Comparison of ENCODE assay signal across 12 cellular contexts in genomic region chr1:111720274-111720976, GRCh38. TPM values are rescaled to one million over a fixed set of nuclear protein-coding genes. Genes with fewer than 3 reads are reported as not detected.
DNase-seq lines count a peak whose midpoint lies in the region; ATAC-seq and TF ChIP-seq lines count a peak whose summit lies in the region.
"Had no signal": no experiment of that assay in that cellular context is flagged by ENCODE, and none has a peak within 500 bp of the region (broad histone marks: within the 10 kb centered on the region; RNA-seq: fewer than 3 reads in every experiment).

No MANE protein-coding gene starts in this region.

- H2AK5ac ChIP-seq in mesendoderm (ENCODE audit: low read length), result no peak overlapping the region

- H3K4me3 ChIP-seq in mammary epithelial cell (replicated peaks in 1 of 3; ENCODE audit: insufficient read depth in 1 of 3, low read depth in 2 of 3, low read length in 3 of 3) (no peak overlapping the region), esophagus (ENCODE audit: low read depth in 1 of 2, low read length in 2 of 2) (no peak overlapping the region), mesendoderm (ENCODE audit: low read length) (no peak overlapping the region)
- H3K4me3 ChIP-seq: pancreas had no signal

- H2AFZ ChIP-seq in mammary epithelial cell (ENCODE audit: low read depth, low read length), result no peak overlapping the region

- H3K27me3 Mint-ChIP-seq in MCF 10A (ENCODE audit: insufficient read depth, unreplicated experiment) (no peaks in the 10 kb centered on the region), naive B cell (no peaks in the 10 kb centered on the region)
- H3K27me3 Mint-ChIP-seq: activated B cell treated with CpG ODN at 0.5 μM for 24 hours had no signal

- no peaks in the 10 kb centered on the region for H3K79me1 ChIP-seq in mesendoderm (ENCODE audit: low read length)

- H2BK15ac ChIP-seq in mesendoderm (replicated peaks; ENCODE audit: low read depth), result no peak overlapping the region

- H3K9ac ChIP-seq in mammary epithelial cell (ENCODE audit: insufficient read depth, low read length) (no peak overlapping the region), mesendoderm (ENCODE audit: low read length) (no peak overlapping the region)

- H2BK5ac ChIP-seq in mesendoderm (ENCODE audit: low read length), result no peak overlapping the region

- WGBS in mammary epithelial cell (ENCODE audit: low coverage, missing lambda C conversion rate), result 95% methylated on average over 6 of the region's 7 CpGs
- WGBS in esophagus, 2 donors, result 57 to 58% methylated on average over 7 of the region's 7 CpGs
- WGBS in mesendoderm (ENCODE audit: extremely low coverage, insufficient coverage, low lambda C conversion rate), result no CpG with 5 or more reads among the region's 7 CpGs

- H3K4me3 Mint-ChIP-seq in MCF 10A (ENCODE audit: unreplicated experiment), result no peak overlapping the region
- H3K4me3 Mint-ChIP-seq in naive B cell, result no peak overlapping the region
- H3K4me3 Mint-ChIP-seq: activated B cell treated with CpG ODN at 0.5 μM for 24 hours; activated naive CD4-positive, alpha-beta T cell treated with anti-CD3 and anti-CD28 coated beads for 36 hours had no signal

- in situ Hi-C loops in mammary epithelial cell (cut with MboI; ENCODE audit: low sequenced_read_pairs in 2 of 2), result no loop called here

- H3K27me3 ChIP-seq in mammary epithelial cell (ENCODE audit: insufficient read depth, low read length) (no peaks in the 10 kb centered on the region), esophagus (ENCODE audit: control insufficient read depth in 1 of 2, insufficient read depth in 2 of 2, low read length in 2 of 2) (no peaks in the 10 kb centered on the region), mesendoderm (ENCODE audit: insufficient read depth, low read length, poor library complexity) (no peaks in the 10 kb centered on the region)
- H3K27me3 ChIP-seq: pancreas had no signal

- H3K4me1 Mint-ChIP-seq in MCF 10A (ENCODE audit: insufficient read depth, unreplicated experiment) (peaks cover 32% of the 10 kb centered on the region), naive B cell (peaks cover 21 to 36% (median 24%) of the 10 kb centered on the region in 3 donors)

- H4K20me1 ChIP-seq in mammary epithelial cell (ENCODE audit: insufficient read depth, low read length), result no peaks in the 10 kb centered on the region

- peaks cover 23% of the 10 kb centered on the region for H3K4me1 ChIP-seq in mammary epithelial cell (ENCODE audit: insufficient read depth, low read length)
- peaks cover 7 to 25% of the 10 kb centered on the region in 2 donors for H3K4me1 ChIP-seq in esophagus (ENCODE audit: control insufficient read depth in 2 of 2, insufficient read depth in 2 of 2, low read length in 1 of 2)
- peaks cover 9% of the 10 kb centered on the region for H3K4me1 ChIP-seq in mesendoderm (ENCODE audit: control insufficient read depth, low read depth, low read length)
- H3K4me1 ChIP-seq: pancreas had no signal

- H3K79me2 ChIP-seq in mammary epithelial cell (ENCODE audit: insufficient read depth, low read length) (no peaks in the 10 kb centered on the region), mesendoderm (ENCODE audit: control insufficient read depth, insufficient read depth, low read length) (no peaks in the 10 kb centered on the region)

- BruUV-seq in MCF 10A (replicated peaks; lab: Mats Ljungman, UMichigan), result no TSS peak
- BruUV-seq in mammary epithelial cell (replicated peaks; lab: Mats Ljungman, UMichigan), result no TSS peak

- dilution Hi-C loops in mammary epithelial cell (cut with HindIII; ENCODE audit: low sequenced_read_pairs), result no loop called here

- no peak overlapping the region for H4K8ac ChIP-seq in mesendoderm (ENCODE audit: low read depth, low read length)

- no peak overlapping the region for H3K4me2 ChIP-seq in mammary epithelial cell (ENCODE audit: insufficient read depth, low read depth, low read length)
- H3K4me2 ChIP-seq in mesendoderm (ENCODE audit: low read length), result no peak overlapping the region

- ATAC-seq in naive B cell (ENCODE audit: low read depth in 2 of 2), result no peak
- no peak for ATAC-seq in GM21381 (IDR thresholded peaks at IDR 0.05; ENCODE audit: unreplicated experiment)

- no peak overlapping the region for H3K23ac ChIP-seq in mesendoderm (ENCODE audit: low read length)

- TF ChIP-seq CTCF in MCF 10A (IDR thresholded peaks at IDR 0.05; ENCODE audit: unreplicated experiment) (no peak), mammary epithelial cell (conservative IDR thresholded peaks at IDR 0.05 in 1 of 2, IDR thresholded peaks at IDR 0.05 in 1 of 2; ENCODE audit: extremely low read depth in 1 of 2, insufficient read depth in 1 of 2, low read depth in 1 of 2, low read length in 2 of 2) (no peak)

- H3K36me3 Mint-ChIP-seq in MCF 10A (ENCODE audit: insufficient read depth, unreplicated experiment) (peaks cover 6% of the 10 kb centered on the region), naive B cell (no peaks in the 10 kb centered on the region)

- no peak overlapping the region for H4K5ac ChIP-seq in mesendoderm (ENCODE audit: low read length)

- CTCF ChIA-PET in MCF 10A (lab: Yijun Ruan, JAX) (interaction anchor here (1.1 to 1.7 kb wide), 2 partner anchors 26 to 212 kb away, joined by 3 to 4 read pairs; no protein-coding TSS in a partner anchor), mammary epithelial cell (lab: Charles Lee; ENCODE audit: low non-redundant PET) (no interaction called here)

- no peak overlapping the region for H3K27ac ChIP-seq in mammary epithelial cell (ENCODE audit: insufficient read depth, low read depth, low read length)
- peak overlapping the region; percentile 42 to 50 for H3K27ac ChIP-seq in esophagus (ENCODE audit: low read depth in 2 of 2, low read length in 1 of 2)
- H3K27ac ChIP-seq in mesendoderm (ENCODE audit: low read depth, low read length), result no peak overlapping the region
- H3K27ac ChIP-seq: pancreas had no signal

- no peak overlapping the region for H3K56ac ChIP-seq in mesendoderm (ENCODE audit: low read length)

- DNase-seq in MCF 10A (ENCODE audit: unreplicated experiment) (peak; percentile 49), mammary epithelial cell (no peak), naive B cell (no peak), DMS 273 (lab: John Stamatoyannopoulos, UW; ENCODE audit: unreplicated experiment) (no peak), NCI-H748 (lab: John Stamatoyannopoulos, UW; ENCODE audit: unreplicated experiment) (no peak), mesendoderm (no peak)
- DNase-seq: activated B cell treated with CpG ODN at 0.5 μM for 24 hours; activated naive CD4-positive, alpha-beta T cell treated with anti-CD3 and anti-CD28 coated beads for 36 hours; Karpas-422; pancreas had no signal

- no peaks in the 10 kb centered on the region for H3K9me3 ChIP-seq in mammary epithelial cell (replicated peaks; ENCODE audit: insufficient read depth, low read length)
- no peaks in the 10 kb centered on the region for H3K9me3 ChIP-seq in esophagus (ENCODE audit: control insufficient read depth in 2 of 2, insufficient read depth in 1 of 2, low read depth in 1 of 2, low read length in 1 of 2)
- H3K9me3 ChIP-seq: pancreas had no signal

- H2BK120ac ChIP-seq in mesendoderm (ENCODE audit: low read depth, low read length), result no peak overlapping the region

- POLR2A ChIA-PET in MCF 10A (lab: Yijun Ruan, JAX), result interaction anchor here (0.7 to 3.4 kb wide), 5 partner anchors 16 to 36 kb away, joined by 3 to 14 read pairs (median 3); partner anchors contain the start of gene INKA2

- H3K9me3 Mint-ChIP-seq in MCF 10A (ENCODE audit: unreplicated experiment) (no peaks in the 10 kb centered on the region), naive B cell (no peaks in the 10 kb centered on the region)
- H3K9me3 Mint-ChIP-seq: activated B cell treated with CpG ODN at 0.5 μM for 24 hours; activated naive CD4-positive, alpha-beta T cell treated with anti-CD3 and anti-CD28 coated beads for 36 hours had no signal

- no peak overlapping the region for H3K18ac ChIP-seq in mesendoderm (ENCODE audit: low read length)

- intact Hi-C loops in MCF 10A (cut with micrococcal nuclease), result no loop called here
- intact Hi-C loops in mammary epithelial cell (cut with micrococcal nuclease), result no loop called here

- H3K27ac Mint-ChIP-seq in MCF 10A (ENCODE audit: low read depth, unreplicated experiment) (peak overlapping the region; percentile 17), naive B cell (peak overlapping the region; percentile 8 to 82 (median 52))
- H3K27ac Mint-ChIP-seq: activated B cell treated with CpG ODN at 0.5 μM for 24 hours; activated naive CD4-positive, alpha-beta T cell treated with anti-CD3 and anti-CD28 coated beads for 36 hours had no signal

- H3K36me3 ChIP-seq in mammary epithelial cell (ENCODE audit: insufficient read depth, low read length) (no peaks in the 10 kb centered on the region), esophagus (ENCODE audit: control insufficient read depth in 2 of 2, insufficient read depth in 2 of 2, low read length in 1 of 2) (no peaks in the 10 kb centered on the region), mesendoderm (ENCODE audit: control insufficient read depth, insufficient read depth, low read length) (no peaks in the 10 kb centered on the region)
- H3K36me3 ChIP-seq: pancreas had no signal

- H3K4ac ChIP-seq in mesendoderm (ENCODE audit: low read depth, low read length), result no peak overlapping the region

RNA-seq across cellular contexts. Expression of gene INKA2, which starts 18.8 kb away (rescaled TPM):
- total RNA-seq in MCF 10A (2022) (3.5 and 6.6 TPM in 2 replicates), mammary epithelial cell (1 to 10 TPM; 4.2 to 8.9 TPM)
- polyA plus RNA-seq in mammary epithelial cell (2.1 TPM), esophagus (1 to 10 TPM; 1.2 to 3.0 TPM), naive B cell (ENCODE audit: low read depth in 6 of 6) (under 1 TPM in 5 of 6 donors, not detected in 1; 0.28 to 0.86 (median 0.40) TPM)
- polyA minus RNA-seq in mammary epithelial cell, result 7.3 TPM
- 0.70 TPM for polyA plus RNA-seq in mesendoderm (2013, experiment 1 of 2)
- polyA plus RNA-seq in mesendoderm (2013, experiment 2 of 2), result 0.92 TPM

RNA-seq across cellular contexts. Expression of gene DDX20, which starts 35.3 kb away (rescaled TPM):
- total RNA-seq in MCF 10A (2022) (14.8 and 16.8 TPM in 2 replicates), mammary epithelial cell (10 to 100 TPM; 12.9 to 17.2 TPM)
- polyA plus RNA-seq in mammary epithelial cell (7.4 TPM), esophagus (1 to 10 TPM; 3.2 to 4.2 TPM), naive B cell (ENCODE audit: low read depth in 6 of 6) (10 to 100 TPM in 5 of 6 donors, 1 to 10 TPM in 1; 7.5 to 15.7 (median 11.5) TPM)
- polyA minus RNA-seq in mammary epithelial cell, result 14.0 TPM
- polyA plus RNA-seq in mesendoderm (2013, experiment 1 of 2), result 19.7 TPM
- polyA plus RNA-seq in mesendoderm (2013, experiment 2 of 2), result 20.0 TPM

Comparison
In these comparisons a context has a peak if more than half of its experiments do, and no peak if none do; other contexts are left out.
1. H3K27ac ChIP-seq: peak in esophagus (2 of 2); none in mammary epithelial cell (single experiment) and mesendoderm (single experiment).